8 cellular contexts compared by ENCODE assay signal in genomic region chr6:111482236-111482958, GRCh38. TPM values are rescaled to one million over a fixed set of nuclear protein-coding genes. Genes with fewer than 3 reads are reported as not detected.
A peak's percentile ranks its signal among the peaks of the same experiment; 100 is the strongest.
DNase-seq lines count a peak whose midpoint lies in the region; ATAC-seq and TF ChIP-seq lines count a peak whose summit lies in the region.

No MANE protein-coding gene starts in this region.

- TF ChIP-seq CTCF in GM10266 (IDR thresholded peaks at IDR 0.05; ENCODE audit: control insufficient read depth, insufficient read depth, low read depth, missing control alignments) = no peak

- ATAC-seq in left lobe of liver = peak; percentile 45

- no peaks in the 10 kb centered on the region for H3K9me3 ChIP-seq in MG63

- DNase-seq in GM10266 (ENCODE audit: extremely low spot score) (peak; percentile 45), H7 (peak; percentile 30), MG63 (peak; percentile 61), left lobe of liver (ENCODE audit: low spot score) (peak; percentile 72), A172 (ENCODE audit: low spot score) (no peak)
- DNase-seq in activated CD4-positive, alpha-beta T cell treated with anti-CD3 and anti-CD28 coated beads for 24 hours (ENCODE audit: low read depth in 2 of 2) = peak; percentile 21 to 34
- DNase-seq in stimulated activated CD4-positive, alpha-beta T cell treated with anti-CD3 and anti-CD28 coated beads, Interleukin-4, amount 100 ng/mL, for 1 hour = peak; percentile 55

- H3K4me3 ChIP-seq in H7 (ENCODE audit: insufficient read depth, low read depth, low read length) (peak overlapping the region; percentile 83), MG63 (peak overlapping the region; percentile 83)

- peak overlapping the region; percentile 98 for H3K27ac ChIP-seq in cingulate gyrus (ENCODE audit: low read depth, low read length)

- H3K36me3 ChIP-seq in H7 (replicated peaks; ENCODE audit: control insufficient read depth, insufficient read depth, low read length) (no peaks in the 10 kb centered on the region; the same call in 1 of the 2 replicates), MG63 (no peaks in the 10 kb centered on the region)

- H3K27me3 ChIP-seq in H7 (ENCODE audit: control insufficient read depth, insufficient read depth, low read length) (peaks cover 41% of the 10 kb centered on the region), MG63 (no peaks in the 10 kb centered on the region)

RNA-seq across cellular contexts. Expression of gene REV3L, which starts 0.6 kb away (rescaled TPM):
- 2.1 and 5.2 TPM in 2 replicates for total RNA-seq in H7 (2014; rRNA removed; shearing (Covaris generic))
- 6.6 and 7.5 TPM in 2 replicates for total RNA-seq in MG63 (2014; rRNA removed; shearing (Covaris generic); ENCODE audit: low replicate concordance)
- total RNA-seq in left lobe of liver = 11.7 TPM
- 14.9 and 15.3 TPM in 2 replicates for total RNA-seq in A172 (2014; rRNA removed; shearing (Covaris generic))
